ENCODE assay signal across 8 cellular contexts in the genomic region with DNA sequence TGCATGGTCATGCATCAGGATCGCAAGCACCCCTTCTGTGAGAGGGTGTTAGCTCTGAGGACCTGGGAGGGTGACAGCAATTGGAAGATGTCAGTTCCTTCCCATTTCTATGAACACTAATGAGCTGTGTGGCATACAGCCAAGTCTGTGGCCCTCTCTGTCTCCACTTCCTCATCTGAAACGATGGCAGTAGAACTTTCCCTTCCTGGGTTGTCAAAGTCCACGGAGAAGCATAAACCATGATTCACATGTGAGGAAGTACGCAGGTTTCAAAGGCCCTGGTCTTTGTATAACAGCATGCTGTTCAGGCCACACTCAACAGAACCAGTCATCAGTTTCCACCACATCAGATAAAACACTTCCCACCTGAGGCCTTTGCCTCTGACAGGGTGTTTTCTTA.
DNase-seq lines count a peak whose midpoint lies in the region; ATAC-seq and TF ChIP-seq lines count a peak whose summit lies in the region.

No MANE protein-coding gene starts in this region.

- DNase-seq in SKM-1 treated with dmso at 0.1 percent for 144 hours (lab: John Stamatoyannopoulos, UW; ENCODE audit: unreplicated experiment) (peak; percentile 99), midbrain (lab: John Stamatoyannopoulos, UW) (peak; percentile 28), NCI-H1436 (lab: John Stamatoyannopoulos, UW) (no peak), NCI-H82 treated with DMSO at 0.1 percent for 48 hours (lab: John Stamatoyannopoulos, UW; ENCODE audit: unreplicated experiment) (no peak), GM10266 (ENCODE audit: extremely low spot score) (no peak)
- DNase-seq in activated CD4-positive, alpha-beta T cell treated with anti-CD3 and anti-CD28 coated beads for 1 hour = no peak

- ATAC-seq in GM18498 (IDR thresholded peaks at IDR 0.05; ENCODE audit: unreplicated experiment) = peak; percentile 74
- peak; percentile 66 for ATAC-seq in HG02763 (IDR thresholded peaks at IDR 0.05; ENCODE audit: unreplicated experiment)

- no peak for TF ChIP-seq CTCF in GM10266 (IDR thresholded peaks at IDR 0.05; ENCODE audit: control insufficient read depth, insufficient read depth, low read depth, missing control alignments)

Comparison
In these comparisons a context has a peak if more than half of its experiments do, and no peak if none do; other contexts are left out.
1. DNase-seq: peak in SKM-1 treated with dmso at 0.1 percent for 144 hours (single experiment) and midbrain (single experiment); none in NCI-H1436 (single experiment), activated CD4-positive, alpha-beta T cell treated with anti-CD3 and anti-CD28 coated beads for 1 hour (single experiment), NCI-H82 treated with DMSO at 0.1 percent for 48 hours (single experiment) and GM10266 (single experiment).